In the genomic region with DNA sequence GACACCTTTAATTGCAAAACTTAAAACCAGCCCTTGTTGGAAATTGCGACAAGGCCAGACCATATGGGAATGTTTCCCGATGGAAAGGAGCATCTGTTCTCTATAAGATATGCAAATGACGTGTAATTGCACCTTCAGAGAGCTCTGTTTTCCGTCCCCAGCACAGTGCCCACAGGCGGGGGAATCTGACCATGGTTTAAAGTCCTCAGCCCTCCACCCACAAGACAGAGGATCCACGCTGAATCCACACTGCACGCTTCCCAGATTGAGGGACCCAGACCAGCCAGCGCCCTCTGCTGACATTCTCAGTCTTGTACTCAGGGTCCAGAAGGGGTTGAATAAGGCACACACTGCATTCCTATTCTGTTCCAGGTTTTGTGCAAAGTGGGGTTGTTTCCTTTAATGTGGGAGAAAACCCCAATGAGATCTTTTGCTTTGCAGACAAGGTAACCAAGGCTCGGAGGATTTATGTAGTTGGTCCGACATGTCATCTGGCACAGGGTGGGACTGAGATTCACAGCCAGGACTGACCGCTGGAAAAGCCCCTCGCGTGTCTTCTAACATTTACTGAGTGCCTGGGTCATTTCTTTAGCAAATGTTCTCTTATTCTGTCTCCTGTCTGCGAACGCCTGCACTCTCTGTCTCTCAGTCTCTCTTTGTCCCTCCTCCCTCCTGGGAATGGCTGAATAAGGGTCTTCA, we compare ENCODE assay signal across 8 cellular contexts. TPM values are rescaled to one million over a fixed set of nuclear protein-coding genes. Genes with fewer than 3 reads are reported as not detected.
DNase-seq lines count a peak whose midpoint lies in the region; ATAC-seq and TF ChIP-seq lines count a peak whose summit lies in the region.

No MANE protein-coding gene starts in this region.

- H3K4me2 ChIP-seq in SU-DHL-6 (ENCODE audit: low read depth, low read length, poor library complexity, severe bottlenecking) = no peak overlapping the region

- no peaks in the 10 kb centered on the region for H3K79me2 ChIP-seq in SU-DHL-6 (ENCODE audit: insufficient read depth, low read length)

- H3K4me3 ChIP-seq in SU-DHL-6 (ENCODE audit: insufficient read depth, low read length, poor library complexity, severe bottlenecking) (no peak overlapping the region), lower leg skin (ENCODE audit: low read depth, poor library complexity, severe bottlenecking) (no peak overlapping the region)

- no peaks in the 10 kb centered on the region for H3K9me3 Mint-ChIP-seq in stimulated activated naive CD8-positive, alpha-beta T cell treated with anti-CD3 and anti-CD28 coated beads, Interleukin-15, amount 100 ng/mL, for 72 hours
- no peaks in the 10 kb centered on the region for H3K9me3 Mint-ChIP-seq in activated T-helper 2 cell treated with anti-CD3 and anti-CD28 coated beads, Interferon-gamma antibody, Interleukin-2, Interleukin-4, amounts not matched to agents 10 μg/mL and 5 μg/mL and 100 μg/mL, durations not matched to agents 14 hours and 24 hours and 36 hours

- no peaks in the 10 kb centered on the region for H3K27me3 Mint-ChIP-seq in stimulated activated naive CD8-positive, alpha-beta T cell treated with anti-CD3 and anti-CD28 coated beads, Interleukin-15, amount 100 ng/mL, for 72 hours
- peaks cover 2% of the 10 kb centered on the region for H3K27me3 Mint-ChIP-seq in activated T-helper 2 cell treated with anti-CD3 and anti-CD28 coated beads, Interferon-gamma antibody, Interleukin-2, Interleukin-4, amounts not matched to agents 10 μg/mL and 5 μg/mL and 100 μg/mL, durations not matched to agents 14 hours and 24 hours and 36 hours (ENCODE audit: low read depth)

- peak; percentile 64 for ATAC-seq in stimulated activated naive CD8-positive, alpha-beta T cell treated with anti-CD3 and anti-CD28 coated beads, Interleukin-15, amount 100 ng/mL, for 72 hours
- no peak for ATAC-seq in HG03469 (IDR thresholded peaks at IDR 0.05; ENCODE audit: unreplicated experiment)

- H4K20me1 ChIP-seq in SU-DHL-6 (ENCODE audit: low read depth, low read length) = no peaks in the 10 kb centered on the region

- no peaks in the 10 kb centered on the region for H3K36me3 ChIP-seq in SU-DHL-6 (ENCODE audit: low read length)

- DNase-seq in COLO829 (ENCODE audit: low spot score) = peak; percentile 32
- DNase-seq in HuH-7.5 (ENCODE audit: low spot score) = peak; percentile 59
- DNase-seq in dermis blood vessel endothelial cell = peak; percentile 79
- peak; percentile 46 to 90 for DNase-seq in lower leg skin (ENCODE audit: low spot score in 2 of 2)
- DNase-seq in stimulated activated naive CD8-positive, alpha-beta T cell treated with anti-CD3 and anti-CD28 coated beads, Interleukin-15, amount 100 ng/mL, for 72 hours = no peak
- no peak for DNase-seq in activated T-helper 2 cell treated with anti-CD3 and anti-CD28 coated beads, Interferon-gamma antibody, Interleukin-2, Interleukin-4, amounts not matched to agents 10 μg/mL and 5 μg/mL and 100 μg/mL, durations not matched to agents 14 hours and 24 hours and 36 hours (ENCODE audit: low spot score)

- TF ChIP-seq CTCF in SU-DHL-6 (IDR thresholded peaks at IDR 0.05; ENCODE audit: insufficient read depth, low read length, poor library complexity, severe bottlenecking) = peak; percentile 27
- TF ChIP-seq CTCF in lower leg skin (IDR thresholded peaks at IDR 0.05) = peak in 1 of 3 donors; percentile 58

- no peak for TF ChIP-seq POLR2A in lower leg skin (IDR thresholded peaks at IDR 0.05)

- no peak overlapping the region for H3K9ac ChIP-seq in SU-DHL-6 (ENCODE audit: low read length)

- H3F3A ChIP-seq in SU-DHL-6 (ENCODE audit: insufficient read depth) = no peaks in the 10 kb centered on the region

- H3K9me3 ChIP-seq in SU-DHL-6 (ENCODE audit: insufficient read depth, low read length) = no peaks in the 10 kb centered on the region

- H3K4me3 Mint-ChIP-seq in stimulated activated naive CD8-positive, alpha-beta T cell treated with anti-CD3 and anti-CD28 coated beads, Interleukin-15, amount 100 ng/mL, for 72 hours = no peak overlapping the region
- no peak overlapping the region for H3K4me3 Mint-ChIP-seq in activated T-helper 2 cell treated with anti-CD3 and anti-CD28 coated beads, Interferon-gamma antibody, Interleukin-2, Interleukin-4, amounts not matched to agents 10 μg/mL and 5 μg/mL and 100 μg/mL, durations not matched to agents 14 hours and 24 hours and 36 hours (ENCODE audit: low read depth)

- no peaks in the 10 kb centered on the region for H3K9me2 ChIP-seq in SU-DHL-6 (replicated peaks; ENCODE audit: insufficient read depth, low read length)

- no peak overlapping the region for H2AFZ ChIP-seq in SU-DHL-6 (ENCODE audit: low read depth, low read length, severe bottlenecking)

- no peak overlapping the region for H3K27ac ChIP-seq in SU-DHL-6 (ENCODE audit: low read depth, low read length)

- intact Hi-C loops in lower leg skin (cut with DNase I; ENCODE audit: low total_unique reads) = loop anchor here (5.0 kb wide), 1 partner anchor 89 kb away; no protein-coding TSS in a partner anchor
- intact Hi-C loops in activated T-helper 2 cell treated with anti-CD3 and anti-CD28 coated beads, Interferon-gamma antibody, Interleukin-2, Interleukin-4, amounts not matched to agents 10 μg/mL and 5 μg/mL and 100 μg/mL, durations not matched to agents 14 hours and 24 hours and 36 hours (cut with micrococcal nuclease) = no loop called here

- no peaks in the 10 kb centered on the region for H3K4me1 Mint-ChIP-seq in stimulated activated naive CD8-positive, alpha-beta T cell treated with anti-CD3 and anti-CD28 coated beads, Interleukin-15, amount 100 ng/mL, for 72 hours
- H3K4me1 Mint-ChIP-seq in activated T-helper 2 cell treated with anti-CD3 and anti-CD28 coated beads, Interferon-gamma antibody, Interleukin-2, Interleukin-4, amounts not matched to agents 10 μg/mL and 5 μg/mL and 100 μg/mL, durations not matched to agents 14 hours and 24 hours and 36 hours (ENCODE audit: low read depth) = no peaks in the 10 kb centered on the region

- H3K27ac Mint-ChIP-seq in stimulated activated naive CD8-positive, alpha-beta T cell treated with anti-CD3 and anti-CD28 coated beads, Interleukin-15, amount 100 ng/mL, for 72 hours = no peak overlapping the region
- H3K27ac Mint-ChIP-seq in activated T-helper 2 cell treated with anti-CD3 and anti-CD28 coated beads, Interferon-gamma antibody, Interleukin-2, Interleukin-4, amounts not matched to agents 10 μg/mL and 5 μg/mL and 100 μg/mL, durations not matched to agents 14 hours and 24 hours and 36 hours = no peak overlapping the region

- H3K36me3 Mint-ChIP-seq in activated T-helper 2 cell treated with anti-CD3 and anti-CD28 coated beads, Interferon-gamma antibody, Interleukin-2, Interleukin-4, amounts not matched to agents 10 μg/mL and 5 μg/mL and 100 μg/mL, durations not matched to agents 14 hours and 24 hours and 36 hours (ENCODE audit: low read depth) = no peaks in the 10 kb centered on the region

- no peaks in the 10 kb centered on the region for H3K27me3 ChIP-seq in SU-DHL-6 (ENCODE audit: low read length)

- 62 to 64% methylated on average over 15 of the region's 15 CpGs for WGBS in lower leg skin, 2 donors

RNA-seq across cellular contexts. Expression of a gene that starts 36.8 kb away (rescaled TPM):
- total RNA-seq in dermis blood vessel endothelial cell = 5.4 and 7.9 TPM in 2 replicates
- total RNA-seq in lower leg skin = 10 to 100 TPM; 13.9 to 29.0 (median 21.4) TPM
- total RNA-seq in activated T-helper 2 cell treated with anti-CD3 and anti-CD28 coated beads, Interferon-gamma antibody, Interleukin-2, Interleukin-4, amounts not matched to agents 10 μg/mL and 5 μg/mL and 100 μg/mL, durations not matched to agents 14 hours and 24 hours and 36 hours = 8.5 and 9.0 TPM in 2 replicates

Comparison
In these comparisons a context has a peak if more than half of its experiments do, and no peak if none do; other contexts are left out.
1. DNase-seq: peak in COLO829 (single experiment), HuH-7.5 (single experiment), dermis blood vessel endothelial cell (single experiment) and lower leg skin (2 of 2); none in stimulated activated naive CD8-positive, alpha-beta T cell treated with anti-CD3 and anti-CD28 coated beads, Interleukin-15, amount 100 ng/mL, for 72 hours (0 of 2) and activated T-helper 2 cell treated with anti-CD3 and anti-CD28 coated beads, Interferon-gamma antibody, Interleukin-2, Interleukin-4, amounts not matched to agents 10 μg/mL and 5 μg/mL and 100 μg/mL, durations not matched to agents 14 hours and 24 hours and 36 hours (single experiment).